Comparison of ENCODE assay signal across 10 cellular contexts in genomic region chr3:29525254-29525881, GRCh38.
A peak's percentile ranks its signal among the peaks of the same experiment; 100 is the strongest.
DNase-seq lines count a peak whose midpoint lies in the region; ATAC-seq and TF ChIP-seq lines count a peak whose summit lies in the region.
"Had no signal": no experiment of that assay in that cellular context is flagged by ENCODE, and none has a peak within 500 bp of the region (broad histone marks: within the 10 kb centered on the region; RNA-seq: fewer than 3 reads in every experiment).

No MANE protein-coding gene starts in this region.

- DNase-seq in NCI-H1105 treated with DMSO at 0.1 percent for 48 hours (lab: John Stamatoyannopoulos, UW), result peak; percentile 76
- DNase-seq in breast epithelium (ENCODE audit: low spot score in 2 of 2), result peak in 1 of 2 donors; percentile 85
- peak in 2 of 3 donors; percentile 56 to 72 for DNase-seq in right lobe of liver
- DNase-seq in thyroid gland, result peak; percentile 45 to 52
- DNase-seq: activated CD4-positive, CD25-positive, alpha-beta regulatory T cell treated with anti-CD3 and anti-CD28 coated beads, Interleukin-2, amount 50 U/mL, for 72 hours; nephron progenitor cell had no signal

- WGBS in right lobe of liver (ENCODE audit: insufficient coverage, low coverage, low lambda C conversion rate, missing lambda C conversion rate), result 0% methylated on average over 1 of the region's 1 CpG
- WGBS in thyroid gland, 2 donors, result 9 to 17% methylated on average over 1 of the region's 1 CpG

- peak overlapping the region in 1 of 3 donors; percentile 1 for H3K4me3 ChIP-seq in breast epithelium
- H3K4me3 ChIP-seq in right lobe of liver, result no peak overlapping the region
- no peak overlapping the region for H3K4me3 ChIP-seq in thyroid gland (replicated peaks in 1 of 3)

- H3K9me3 ChIP-seq in breast epithelium (no peaks in the 10 kb centered on the region), right lobe of liver (no peaks in the 10 kb centered on the region), thyroid gland (no peaks in the 10 kb centered on the region)

- peak; percentile 89 to 96 (median 92) for ATAC-seq in right lobe of liver
- no peak for ATAC-seq in HG02588 (IDR thresholded peaks at IDR 0.05; ENCODE audit: unreplicated experiment)
- no peak for ATAC-seq in GM21576 (IDR thresholded peaks at IDR 0.05; ENCODE audit: unreplicated experiment)
- no peak for ATAC-seq in GM18909 (IDR thresholded peaks at IDR 0.05; ENCODE audit: poor library complexity, unreplicated experiment)
- ATAC-seq in HG02678 (IDR thresholded peaks at IDR 0.05; ENCODE audit: unreplicated experiment), result no peak

- TF ChIP-seq CTCF in breast epithelium (IDR thresholded peaks at IDR 0.05) (no peak), right lobe of liver (IDR thresholded peaks at IDR 0.05) (no peak), thyroid gland (IDR thresholded peaks at IDR 0.05) (peak in 1 of 6 experiments; percentile 11)

- H3K27ac ChIP-seq in breast epithelium (peak overlapping the region; percentile 67 to 70), right lobe of liver (peak overlapping the region in 2 of 3 donors; percentile 21 to 55), thyroid gland (peak overlapping the region; percentile 54 to 80 (median 68))

- intact Hi-C loops in breast epithelium (cut with DNase I; ENCODE audit: low total_unique reads), result no loop called here
- intact Hi-C loops in right lobe of liver (cut with DNase I), result no loop called here
- intact Hi-C loops in thyroid gland (cut with DNase I), result no loop called here

- H3K27me3 ChIP-seq in breast epithelium (no peaks in the 10 kb centered on the region), right lobe of liver (no peaks in the 10 kb centered on the region), thyroid gland (no peaks in the 10 kb centered on the region)

- no peak for TF ChIP-seq POLR2A in breast epithelium (IDR thresholded peaks at IDR 0.05)
- no peak for TF ChIP-seq POLR2A in right lobe of liver (IDR thresholded peaks at IDR 0.05)
- no peak for TF ChIP-seq POLR2A in thyroid gland (IDR thresholded peaks at IDR 0.05)

- no peaks in the 10 kb centered on the region for H3K36me3 ChIP-seq in breast epithelium
- H3K36me3 ChIP-seq in right lobe of liver, result no peaks in the 10 kb centered on the region
- H3K36me3 ChIP-seq in thyroid gland, result no peaks in the 10 kb centered on the region

- H3K4me1 ChIP-seq in breast epithelium (peaks cover 0 to 5% of the 10 kb centered on the region in 2 donors), right lobe of liver (peaks cover 0 to 35% (median 3%) of the 10 kb centered on the region in 4 donors), thyroid gland (peaks cover 25 to 47% of the 10 kb centered on the region in 2 donors)

Comparison
In these comparisons a context has a peak if more than half of its experiments do, and no peak if none do; other contexts are left out.
1. ATAC-seq: peak in right lobe of liver (4 of 4); none in HG02588 (single experiment), GM21576 (single experiment), GM18909 (single experiment) and HG02678 (single experiment).
2. Peak in every context shown above with its lines, with median percentiles within 50 percentile points of each other: H3K27ac ChIP-seq.